36 cellular contexts compared by ENCODE assay signal in genomic region chr2:186534406-186534805, GRCh38.
"Had no signal": no experiment of that assay in that cellular context is flagged by ENCODE, and none has a peak within 500 bp of the region (broad histone marks: within the 10 kb centered on the region; RNA-seq: fewer than 3 reads in every experiment).

No MANE protein-coding gene starts in this region.

- H3K9me3 Mint-ChIP-seq: activated CD4-positive, alpha-beta memory T cell treated with anti-CD3 and anti-CD28 coated beads, Interleukin-2, amount 10 ng/mL, durations not matched to agents 7 days and 5 days; activated CD4-positive, alpha-beta T cell treated with anti-CD3 and anti-CD28 coated beads, Interleukin-2, amount 10 ng/mL, durations not matched to agents 7 days and 5 days; activated naive CD4-positive, alpha-beta T cell treated with anti-CD3 and anti-CD28 coated beads for 36 hours; activated naive CD4-positive, alpha-beta T cell treated with anti-CD3 and anti-CD28 coated beads, Interleukin-2, amount 50 U/mL, for 72 hours; activated naive CD8-positive, alpha-beta T cell treated with anti-CD3 and anti-CD28 coated beads for 36 hours; activated T-cell treated with anti-CD3 and anti-CD28 coated beads, Interleukin-2, amount 50 U/mL, for 24 hours; T-helper 1 cell treated with Interleukin-12 subunit alpha and Interleukin-12 subunit beta and Interleukin-4 antibody, amounts not matched to agents 30 μg/mL and 1 μg/mL, for 36 hours; T-helper 2 cell treated with Interferon-gamma antibody and Interleukin-4, amounts not matched to agents 5 μg/mL and 100 μg/mL, for 36 hours; WTC11 had no signal

- H3K9me3 ChIP-seq: adrenal gland, body of pancreas, breast epithelium had no signal

- H3K27me3 Mint-ChIP-seq: activated CD4-positive, alpha-beta memory T cell treated with anti-CD3 and anti-CD28 coated beads, Interleukin-2, amount 10 ng/mL, durations not matched to agents 7 days and 5 days had no signal

- H3K27me3 ChIP-seq: adrenal gland, body of pancreas, brain microvascular endothelial cell, breast epithelium had no signal

- H3K27ac ChIP-seq: adrenal gland, body of pancreas, breast epithelium, WERI-Rb-1 had no signal

- H3K27ac Mint-ChIP-seq: activated CD4-positive, alpha-beta memory T cell treated with anti-CD3 and anti-CD28 coated beads, Interleukin-2, amount 10 ng/mL, durations not matched to agents 7 days and 5 days; activated CD4-positive, alpha-beta T cell treated with anti-CD3 and anti-CD28 coated beads for 36 hours; activated CD4-positive, alpha-beta T cell treated with anti-CD3 and anti-CD28 coated beads, Interleukin-2, amount 10 ng/mL, durations not matched to agents 7 days and 5 days; activated CD8-positive, alpha-beta memory T cell treated with anti-CD3 and anti-CD28 coated beads, Interleukin-2, amount 10 ng/mL, durations not matched to agents 7 days and 5 days; activated CD8-positive, alpha-beta T cell treated with anti-CD3 and anti-CD28 coated beads, Interleukin-2, amount 10 ng/mL, durations not matched to agents 7 days and 5 days; activated naive CD4-positive, alpha-beta T cell treated with anti-CD3 and anti-CD28 coated beads for 36 hours; activated naive CD4-positive, alpha-beta T cell treated with anti-CD3 and anti-CD28 coated beads, Interleukin-2, amount 50 U/mL, for 72 hours; activated naive CD8-positive, alpha-beta T cell treated with anti-CD3 and anti-CD28 coated beads for 36 hours; activated T-cell treated with anti-CD3 and anti-CD28 coated beads, Interleukin-2, amount 50 U/mL, for 24 hours; T-helper 1 cell treated with Interleukin-12 subunit alpha and Interleukin-12 subunit beta and Interleukin-4 antibody, amounts not matched to agents 30 μg/mL and 1 μg/mL, for 36 hours; T-helper 2 cell treated with Interferon-gamma antibody and Interleukin-4, amounts not matched to agents 5 μg/mL and 100 μg/mL, for 36 hours; WTC11 had no signal

- DNase-seq: activated CD4-positive, alpha-beta memory T cell treated with anti-CD3 and anti-CD28 coated beads, Interleukin-2, amount 10 ng/mL, durations not matched to agents 7 days and 5 days; activated CD4-positive, alpha-beta T cell treated with anti-CD3 and anti-CD28 coated beads for 1 hour; activated CD4-positive, alpha-beta T cell treated with anti-CD3 and anti-CD28 coated beads for 36 hours; activated CD4-positive, alpha-beta T cell treated with anti-CD3 and anti-CD28 coated beads for 48 hours; activated CD4-positive, alpha-beta T cell treated with anti-CD3 and anti-CD28 coated beads, Interleukin-2, amount 10 ng/mL, durations not matched to agents 7 days and 5 days; activated CD4-positive, alpha-beta T cell treated with anti-CD3 and anti-CD28 coated beads, Interleukin-2, amount 50 U/mL, for 48 hours; activated CD4-positive, CD25-positive, alpha-beta regulatory T cell; activated CD8-positive, alpha-beta memory T cell treated with anti-CD3 and anti-CD28 coated beads for 24 hours; activated CD8-positive, alpha-beta memory T cell treated with anti-CD3 and anti-CD28 coated beads, Interleukin-2, amount 10 ng/mL, durations not matched to agents 7 days and 5 days; activated CD8-positive, alpha-beta memory T cell treated with anti-CD3 and anti-CD28 coated beads, Interleukin-2, amount 50 U/mL, for 48 hours; activated CD8-positive, alpha-beta T cell treated with anti-CD3 and anti-CD28 coated beads, Interleukin-2, amount 10 ng/mL, durations not matched to agents 7 days and 5 days; activated effector memory CD4-positive, alpha-beta T cell treated with anti-CD3 and anti-CD28 coated beads, Interleukin-2, amount 50 U/mL, for 16 hours; activated gamma-delta T cell treated with Interleukin-2 at 50 U/mL for 16 hours; activated naive CD4-positive, alpha-beta T cell; activated naive CD4-positive, alpha-beta T cell treated with anti-CD3 and anti-CD28 coated beads for 36 hours; activated naive CD4-positive, alpha-beta T cell treated with anti-CD3 and anti-CD28 coated beads, Interleukin-2, amount 50 U/mL, for 16 hours; activated naive CD8-positive, alpha-beta T cell treated with anti-CD3 and anti-CD28 coated beads for 36 hours; activated T-cell treated with anti-CD3 and anti-CD28 coated beads, Interleukin-2, amount 50 U/mL, for 24 hours; activated T-cell treated with anti-CD3 and anti-CD28 coated beads, Interleukin-2, amount 50 U/mL, for 48 hours; adrenal gland; amniotic stem cell; aorta; body of pancreas; brain microvascular endothelial cell; central memory CD4-positive, alpha-beta T cell; T-helper 1 cell; T-helper 2 cell; T-helper 9 cell; WERI-Rb-1 had no signal

- H3K36me3 Mint-ChIP-seq: activated CD8-positive, alpha-beta memory T cell treated with anti-CD3 and anti-CD28 coated beads, Interleukin-2, amount 10 ng/mL, durations not matched to agents 7 days and 5 days; activated naive CD4-positive, alpha-beta T cell treated with anti-CD3 and anti-CD28 coated beads, Interleukin-2, amount 50 U/mL, for 72 hours; activated naive CD8-positive, alpha-beta T cell treated with anti-CD3 and anti-CD28 coated beads for 36 hours; WTC11 had no signal

- H3K4me1 ChIP-seq: adrenal gland, breast epithelium had no signal

- H3K4me3 ChIP-seq: adrenal gland, body of pancreas, breast epithelium had no signal

- ATAC-seq: activated CD4-positive, alpha-beta T cell treated with anti-CD3 and anti-CD28 coated beads for 36 hours; activated CD4-positive, CD25-positive, alpha-beta regulatory T cell treated with anti-CD3 and anti-CD28 coated beads, Interleukin-2, amount 50 U/mL, for 24 hours; activated CD8-positive, alpha-beta memory T cell treated with anti-CD3 and anti-CD28 coated beads, Interleukin-2, amount 10 ng/mL, durations not matched to agents 7 days and 5 days; activated CD8-positive, alpha-beta T cell treated with anti-CD3 and anti-CD28 coated beads, Interleukin-2, amount 10 ng/mL, durations not matched to agents 7 days and 5 days; activated naive CD4-positive, alpha-beta T cell treated with anti-CD3 and anti-CD28 coated beads, Interleukin-2, amount 50 U/mL, for 72 hours; body of pancreas; WTC11 had no signal

- FAIRE-seq: TTC549 had no signal

- H3K36me3 ChIP-seq: adrenal gland, brain microvascular endothelial cell, breast epithelium, WERI-Rb-1 had no signal

- H3K4me3 Mint-ChIP-seq: activated CD4-positive, alpha-beta memory T cell treated with anti-CD3 and anti-CD28 coated beads, Interleukin-2, amount 10 ng/mL, durations not matched to agents 7 days and 5 days; activated CD4-positive, alpha-beta T cell treated with anti-CD3 and anti-CD28 coated beads for 36 hours; activated CD4-positive, alpha-beta T cell treated with anti-CD3 and anti-CD28 coated beads, Interleukin-2, amount 10 ng/mL, durations not matched to agents 7 days and 5 days; activated CD8-positive, alpha-beta memory T cell treated with anti-CD3 and anti-CD28 coated beads, Interleukin-2, amount 10 ng/mL, durations not matched to agents 7 days and 5 days; activated CD8-positive, alpha-beta T cell treated with anti-CD3 and anti-CD28 coated beads, Interleukin-2, amount 10 ng/mL, durations not matched to agents 7 days and 5 days; activated naive CD4-positive, alpha-beta T cell treated with anti-CD3 and anti-CD28 coated beads for 36 hours; activated naive CD8-positive, alpha-beta T cell treated with anti-CD3 and anti-CD28 coated beads for 36 hours; activated T-cell treated with anti-CD3 and anti-CD28 coated beads, Interleukin-2, amount 50 U/mL, for 24 hours; T-helper 1 cell treated with Interleukin-12 subunit alpha and Interleukin-12 subunit beta and Interleukin-4 antibody, amounts not matched to agents 30 μg/mL and 1 μg/mL, for 36 hours; T-helper 2 cell treated with Interferon-gamma antibody and Interleukin-4, amounts not matched to agents 5 μg/mL and 100 μg/mL, for 36 hours; WTC11 had no signal

- H3K4me1 Mint-ChIP-seq: activated CD4-positive, alpha-beta memory T cell treated with anti-CD3 and anti-CD28 coated beads, Interleukin-2, amount 10 ng/mL, durations not matched to agents 7 days and 5 days; activated CD4-positive, alpha-beta T cell treated with anti-CD3 and anti-CD28 coated beads for 36 hours; activated CD4-positive, alpha-beta T cell treated with anti-CD3 and anti-CD28 coated beads, Interleukin-2, amount 10 ng/mL, durations not matched to agents 7 days and 5 days; activated CD8-positive, alpha-beta memory T cell treated with anti-CD3 and anti-CD28 coated beads, Interleukin-2, amount 10 ng/mL, durations not matched to agents 7 days and 5 days; activated naive CD8-positive, alpha-beta T cell treated with anti-CD3 and anti-CD28 coated beads for 36 hours had no signal
